8 cellular contexts compared by ENCODE assay signal in the genomic region with DNA sequence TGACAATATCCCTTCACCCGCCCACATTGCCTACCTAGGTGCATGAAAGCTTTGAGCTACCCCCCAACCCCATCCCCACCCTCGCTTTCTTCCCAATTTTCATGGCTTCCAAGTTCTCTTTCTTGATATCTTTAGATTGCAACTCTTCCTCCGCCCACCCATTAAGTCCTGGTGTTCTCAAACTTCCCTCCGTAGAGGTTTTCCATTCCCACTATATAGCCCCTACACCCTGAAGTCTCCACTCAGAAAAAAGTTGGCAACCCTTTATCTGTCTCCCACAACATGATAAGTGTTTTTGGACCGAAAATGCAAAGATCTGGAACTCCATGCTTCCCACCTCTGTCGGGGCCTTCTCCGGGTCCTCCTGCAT. TPM values are rescaled to one million over a fixed set of nuclear protein-coding genes. Genes with fewer than 3 reads are reported as not detected.
DNase-seq lines count a peak whose midpoint lies in the region; ATAC-seq and TF ChIP-seq lines count a peak whose summit lies in the region.

No MANE protein-coding gene starts in this region.

- H3K4me3 ChIP-seq in GM12875 (ENCODE audit: low read depth, low read length) (peak overlapping the region; percentile 59), fibroblast of villous mesenchyme (ENCODE audit: low read depth, low read length) (peak overlapping the region; percentile 89), retinal pigment epithelial cell (ENCODE audit: low read length) (peak overlapping the region; percentile 77)

- no peak for DNase-seq in T-helper 17 cell
- DNase-seq in fibroblast of villous mesenchyme (ENCODE audit: low read depth) = no peak
- DNase-seq in retinal pigment epithelial cell (ENCODE audit: low read depth) = no peak
- no peak for DNase-seq in activated effector memory CD4-positive, alpha-beta T cell treated with Interleukin-2 at 50 U/mL for 16 hours
- no peak for DNase-seq in NCI-H226
- no peak for DNase-seq in HK-2 (ENCODE audit: unreplicated experiment)

- no peaks in the 10 kb centered on the region for H3K9me3 ChIP-seq in T-helper 17 cell (ENCODE audit: control insufficient read depth, low read length, poor library complexity, severe bottlenecking)

- no peak for ATAC-seq in T-helper 17 cell
- no peak for ATAC-seq in GM19351 (IDR thresholded peaks at IDR 0.05; ENCODE audit: unreplicated experiment)

- no peaks in the 10 kb centered on the region for H3K27me3 Mint-ChIP-seq in T-helper 17 cell

- H3K4me1 Mint-ChIP-seq in T-helper 17 cell = peaks cover 9% of the 10 kb centered on the region

- peak overlapping the region; percentile 89 for H3K27ac Mint-ChIP-seq in T-helper 17 cell

- peaks cover 2% of the 10 kb centered on the region for H3K36me3 Mint-ChIP-seq in T-helper 17 cell (ENCODE audit: low read depth)

- TF ChIP-seq CTCF in GM12875 (IDR thresholded peaks at IDR 0.05; ENCODE audit: borderline replicate concordance, insufficient read depth, low read depth, low read length) (no peak), fibroblast of villous mesenchyme (IDR thresholded peaks at IDR 0.05; ENCODE audit: insufficient read depth, low read depth, low read length) (no peak), retinal pigment epithelial cell (conservative IDR thresholded peaks at IDR 0.05; ENCODE audit: low read depth, low read length) (no peak)

- peak overlapping the region; percentile 88 for H3K4me3 Mint-ChIP-seq in T-helper 17 cell

RNA-seq across cellular contexts. Expression of a gene that starts 0.6 kb away (rescaled TPM):
- total RNA-seq in T-helper 17 cell (1 to 10 TPM; 1.8 to 1.9 TPM), fibroblast of villous mesenchyme (7.8 and 8.4 TPM in 2 replicates)

RNA-seq across cellular contexts. Expression of a gene that starts 3.9 kb away (rescaled TPM):
- 1 to 10 TPM in 1 of 2 donors, not detected in 1; 4.4 TPM for total RNA-seq in T-helper 17 cell
- total RNA-seq in fibroblast of villous mesenchyme = not detected in 2 replicates

RNA-seq across cellular contexts. Expression of a gene that starts 12.4 kb away (rescaled TPM):
- total RNA-seq in T-helper 17 cell = under 1 TPM; 0.30 to 0.81 TPM
- 0.43 and 1.6 TPM in 2 replicates for total RNA-seq in fibroblast of villous mesenchyme

RNA-seq across cellular contexts. Expression of a gene that starts 17.4 kb away (rescaled TPM):
- 10 to 100 TPM; 31.6 to 44.0 TPM for total RNA-seq in T-helper 17 cell
- 3.9 and 6.1 TPM in 2 replicates for total RNA-seq in fibroblast of villous mesenchyme

RNA-seq across cellular contexts. Expression of a gene that starts 22.3 kb away (rescaled TPM):
- total RNA-seq in T-helper 17 cell (1 to 10 TPM in 1 of 2 donors, under 1 TPM in 1; 0.76 to 1.2 TPM), fibroblast of villous mesenchyme (16.0 and 93.1 TPM in 2 replicates)
